14 cellular contexts compared by ENCODE assay signal in genomic region chr5:59648949-59649921, GRCh38.
DNase-seq lines count a peak whose midpoint lies in the region; ATAC-seq and TF ChIP-seq lines count a peak whose summit lies in the region.
"Had no signal": no experiment of that assay in that cellular context is flagged by ENCODE, and none has a peak within 500 bp of the region (broad histone marks: within the 10 kb centered on the region; RNA-seq: fewer than 3 reads in every experiment).

No MANE protein-coding gene starts in this region.

- H3K79me2 ChIP-seq in Karpas-422 (ENCODE audit: low read length): no peaks in the 10 kb centered on the region

- H3K4me2 ChIP-seq in Karpas-422 (ENCODE audit: low read depth, low read length, poor library complexity, severe bottlenecking): no peak overlapping the region

- H3K36me3 ChIP-seq in spleen (no peaks in the 10 kb centered on the region), Karpas-422 (ENCODE audit: insufficient read depth, low read length) (no peaks in the 10 kb centered on the region)
- H3K36me3 ChIP-seq: tibial nerve had no signal

- ATAC-seq in HG03432 (IDR thresholded peaks at IDR 0.05; ENCODE audit: unreplicated experiment): no peak

- no peaks in the 10 kb centered on the region for H4K20me1 ChIP-seq in Karpas-422 (ENCODE audit: insufficient read depth, low read depth, low read length)

- H3K27ac ChIP-seq in spleen: no peak overlapping the region
- no peak overlapping the region for H3K27ac ChIP-seq in Karpas-422 (ENCODE audit: low read length)
- H3K27ac ChIP-seq: tibial nerve had no signal

- no peak overlapping the region for H3K9ac ChIP-seq in Karpas-422 (ENCODE audit: low read length)

- H3K4me3 ChIP-seq in fibroblast of pulmonary artery (replicated peaks; ENCODE audit: low read depth, low read length): no peak overlapping the region
- H3K4me3 ChIP-seq in spleen: no peak overlapping the region
- H3K4me3 ChIP-seq in Karpas-422 (ENCODE audit: low read length): no peak overlapping the region
- H3K4me3 ChIP-seq: tibial nerve had no signal

- no peak for TF ChIP-seq POLR2A in spleen (IDR thresholded peaks at IDR 0.05)

- H2AFZ ChIP-seq in Karpas-422 (ENCODE audit: low read length): no peak overlapping the region

- peaks cover 0 to 7% (median 1%) of the 10 kb centered on the region in 6 donors for H3K4me1 ChIP-seq in spleen
- H3K4me1 ChIP-seq in Karpas-422 (ENCODE audit: low read length): no peaks in the 10 kb centered on the region

- intact Hi-C loops in spleen (cut with DNase I; ENCODE audit: low total_unique reads): no loop called here

- TF ChIP-seq CTCF in fibroblast of pulmonary artery (IDR thresholded peaks at IDR 0.05; ENCODE audit: low read length, missing control alignments): no peak
- TF ChIP-seq CTCF in spleen (IDR thresholded peaks at IDR 0.05 in 8 of 11, conservative IDR thresholded peaks at IDR 0.05 in 3 of 11): no peak

- no peaks in the 10 kb centered on the region for H3K9me2 ChIP-seq in Karpas-422 (replicated peaks; ENCODE audit: insufficient read depth, low read length)

- WGBS in spleen, 5 donors: 49 to 54% (median 52%) methylated on average over 8 of the region's 8 CpGs

- peak; percentile 60 for DNase-seq in CMK (ENCODE audit: low read depth)
- peak; percentile 97 for DNase-seq in OCI-M1 (lab: John Stamatoyannopoulos, UW)
- peak; percentile 92 for DNase-seq in fibroblast of pulmonary artery (ENCODE audit: low read depth)
- DNase-seq in mucosa of gallbladder (ENCODE audit: low spot score): peak; percentile 11
- DNase-seq in cerebellum (ENCODE audit: low spot score): no peak
- no peak for DNase-seq in spleen
- no peak for DNase-seq in Karpas-422
- DNase-seq: ACHN, activated gamma-delta T cell treated with Interleukin-2 at 50 U/mL for 16 hours, COR-L47, NCI-H1105 treated with DMSO at 0.1 percent for 48 hours, NCI-H510A had no signal

- H3K9me3 ChIP-seq in spleen: no peaks in the 10 kb centered on the region
- H3K9me3 ChIP-seq in Karpas-422 (ENCODE audit: low read length): no peaks in the 10 kb centered on the region
- H3K9me3 ChIP-seq: tibial nerve had no signal

- H3K27me3 ChIP-seq in spleen (replicated peaks in 1 of 7): no peaks in the 10 kb centered on the region
- H3K27me3 ChIP-seq in Karpas-422 (ENCODE audit: low read length): no peaks in the 10 kb centered on the region
- H3K27me3 ChIP-seq: tibial nerve had no signal

Comparison
In these comparisons a context has a peak if more than half of its experiments do, and no peak if none do; other contexts are left out.
1. DNase-seq: peak in CMK (single experiment), OCI-M1 (single experiment), fibroblast of pulmonary artery (single experiment) and mucosa of gallbladder (single experiment); none in cerebellum (single experiment), spleen (single experiment) and Karpas-422 (single experiment).